ENCODE assay signal across 1 cellular context in genomic region chr3:168860028-168860427, GRCh38.
TF ChIP-seq lines count a peak whose summit lies in the region.

No MANE protein-coding gene starts in this region.

TF ChIP-seq in HepG2, 621 proteins besides CTCF, POLR2A, EP300 and RAD21 (continued from another document and continues in another):
- TF ChIP-seq TFE3 (CRISPR knock-in tag; IDR thresholded peaks at IDR 0.05) (peak; percentile 38; the same call in 1 of the 2 replicates), ZNF224 (CRISPR knock-in tag; IDR thresholded peaks at IDR 0.05) (no peak), ZNF772 (CRISPR knock-in tag; IDR thresholded peaks at IDR 0.05) (no peak), ERF (CRISPR knock-in tag; IDR thresholded peaks at IDR 0.05) (no peak), GMEB1 (CRISPR knock-in tag; IDR thresholded peaks at IDR 0.05; ENCODE audit: borderline replicate concordance) (no peak), NR2F2 (IDR thresholded peaks at IDR 0.05; ENCODE audit: borderline replicate concordance, low read depth) (no peak), GTF2F1 (IDR thresholded peaks at IDR 0.05; ENCODE audit: low read length) (no peak), DMTF1 (CRISPR knock-in tag; IDR thresholded peaks at IDR 0.05) (no peak), ZNF749 (CRISPR knock-in tag; IDR thresholded peaks at IDR 0.05; ENCODE audit: borderline replicate concordance) (no peak), HNRNPH1 (optimal IDR thresholded peaks at IDR 0.05; ENCODE audit: low read depth, low read length) (no peak), IKZF1 (IDR thresholded peaks at IDR 0.05) (no peak), ZNF879 (CRISPR knock-in tag; IDR thresholded peaks at IDR 0.05) (no peak), AHDC1 (CRISPR knock-in tag; IDR thresholded peaks at IDR 0.05; ENCODE audit: borderline replicate concordance) (peak; percentile 68; the same call in 1 of the 2 replicates), DMAP1 (CRISPR knock-in tag; IDR thresholded peaks at IDR 0.05) (no peak), SSRP1 (CRISPR knock-in tag; IDR thresholded peaks at IDR 0.05) (no peak), NCOA2 (CRISPR knock-in tag; IDR thresholded peaks at IDR 0.05) (peak; percentile 80), MYNN (CRISPR knock-in tag; IDR thresholded peaks at IDR 0.05; ENCODE audit: low read depth) (no peak), MTF2 (CRISPR knock-in tag; IDR thresholded peaks at IDR 0.05; ENCODE audit: borderline replicate concordance) (no peak), ZBTB44 (CRISPR knock-in tag; IDR thresholded peaks at IDR 0.05) (no peak), ZNF17 (CRISPR knock-in tag; IDR thresholded peaks at IDR 0.05) (no peak), FOXP1 (IDR thresholded peaks at IDR 0.05) (no peak), FOXP1 (CRISPR knock-in tag; IDR thresholded peaks at IDR 0.05) (0 out of 2 replicates have a peak, but pooled peaks have one; percentile 27), ZNF207 (IDR thresholded peaks at IDR 0.05; ENCODE audit: borderline replicate concordance) (no peak), ZNF235 (CRISPR knock-in tag; IDR thresholded peaks at IDR 0.05; ENCODE audit: borderline replicate concordance) (no peak), SP4 (CRISPR knock-in tag; IDR thresholded peaks at IDR 0.05) (no peak), ISX (CRISPR knock-in tag; conservative IDR thresholded peaks at IDR 0.05) (no peak), ZNF124 (CRISPR knock-in tag; IDR thresholded peaks at IDR 0.05) (no peak), ZBTB20 (CRISPR knock-in tag; IDR thresholded peaks at IDR 0.05; ENCODE audit: borderline replicate concordance, low read depth) (no peak), KMT2A (CRISPR knock-in tag; IDR thresholded peaks at IDR 0.05) (no peak), MBD4 (IDR thresholded peaks at IDR 0.05; ENCODE audit: borderline replicate concordance, low read length) (no peak), ZNF816 (CRISPR knock-in tag; IDR thresholded peaks at IDR 0.05; ENCODE audit: borderline replicate concordance) (no peak), HMG20A (CRISPR knock-in tag; IDR thresholded peaks at IDR 0.05; ENCODE audit: borderline replicate concordance) (peak; percentile 46; the same call in 1 of the 2 replicates), HOMEZ (CRISPR knock-in tag; IDR thresholded peaks at IDR 0.05; ENCODE audit: low read depth) (peak; percentile 64; the same call in 1 of the 2 replicates), ZBTB46 (CRISPR knock-in tag; IDR thresholded peaks at IDR 0.05; ENCODE audit: borderline replicate concordance) (no peak), KLF12 (CRISPR knock-in tag; IDR thresholded peaks at IDR 0.05; ENCODE audit: borderline replicate concordance) (no peak), POGZ (CRISPR knock-in tag; IDR thresholded peaks at IDR 0.05) (peak; percentile 27; the same call in 1 of the 2 replicates), ELK4 (CRISPR knock-in tag; IDR thresholded peaks at IDR 0.05; ENCODE audit: borderline replicate concordance) (no peak), BCLAF1 (IDR thresholded peaks at IDR 0.05) (no peak), BATF2 (CRISPR knock-in tag; IDR thresholded peaks at IDR 0.05) (no peak), ARID2 (CRISPR knock-in tag; IDR thresholded peaks at IDR 0.05; ENCODE audit: borderline replicate concordance) (no peak), TBP (CRISPR knock-in tag; IDR thresholded peaks at IDR 0.05) (no peak), ELF3 (CRISPR knock-in tag; IDR thresholded peaks at IDR 0.05) (peak; percentile 57; the same call in 1 of the 2 replicates)
